Comparison of ENCODE assay signal across 25 cellular contexts in genomic region chr7:112853429-112853828, GRCh38.
"Had no signal": no experiment of that assay in that cellular context is flagged by ENCODE, and none has a peak within 500 bp of the region (broad histone marks: within the 10 kb centered on the region; RNA-seq: fewer than 3 reads in every experiment).

No MANE protein-coding gene starts in this region.

- ATAC-seq: activated T-helper 17 cell treated with anti-CD3 and anti-CD28 coated beads, Interleukin-2, amount 50 U/mL, for 72 hours; K562; SK-N-SH treated with all-trans-retinoic acid at 6 μM for 48 hours had no signal

- H3K4me3 ChIP-seq: K562, SJCRH30 had no signal

- H3K27me3 ChIP-seq: brain microvascular endothelial cell, SJCRH30 had no signal

- DNase-seq: activated B cell treated with CpG ODN at 0.5 μM for 24 hours; activated CD4-positive, alpha-beta T cell treated with anti-CD3 and anti-CD28 coated beads for 1 hour; activated CD4-positive, alpha-beta T cell treated with anti-CD3 and anti-CD28 coated beads, Interleukin-2, amount 10 ng/mL, durations not matched to agents 24 days and 14 days; activated CD4-positive, alpha-beta T cell treated with anti-CD3 and anti-CD28 coated beads, Interleukin-2, amount 50 U/mL, for 48 hours; activated gamma-delta T cell; activated naive CD4-positive, alpha-beta T cell treated with anti-CD3 and anti-CD28 coated beads for 36 hours; activated T-cell treated with anti-CD3 and anti-CD28 coated beads for 4 hours; activated T-cell treated with anti-CD3 and anti-CD28 coated beads, Interleukin-2, amount 50 U/mL, for 48 hours; brain microvascular endothelial cell; caudate nucleus; Karpas-422; MM.1S; NCI-H1105; NCI-H1436; NCI-H1694 treated with DMSO at 0.1 percent for 48 hours; NCI-H2029 treated with DMSO at 0.1 percent for 48 hours; NCI-H345; NCI-H510A; NCI-H526 treated with DMSO at 0.1 percent for 48 hours; NCI-H82; SJCRH30; SW 1271 had no signal

- H3K27ac ChIP-seq: brain microvascular endothelial cell, SJCRH30 had no signal

- H3K9me3 ChIP-seq: SJCRH30 had no signal

- H3K4me1 ChIP-seq: SJCRH30 had no signal

- H3K36me3 ChIP-seq: brain microvascular endothelial cell, SJCRH30 had no signal
